ENCODE assay signal across 31 cellular contexts in genomic region chr1:6125366-6125765, GRCh38. TPM values are rescaled to one million over a fixed set of nuclear protein-coding genes. Genes with fewer than 3 reads are reported as not detected.
"Had no signal": no experiment of that assay in that cellular context is flagged by ENCODE, and none has a peak within 500 bp of the region (broad histone marks: within the 10 kb centered on the region; RNA-seq: fewer than 3 reads in every experiment).

No MANE protein-coding gene starts in this region.

- H3K27ac ChIP-seq: breast epithelium, epithelial cell of prostate, esophagus squamous epithelium, neural progenitor cell, thoracic aorta, uterus, VCaP had no signal

- ATAC-seq: activated naive CD8-positive, alpha-beta T cell treated with anti-CD3 and anti-CD28 coated beads, Interleukin-2, amount 50 U/mL, for 24 hours; left colon; natural killer cell; sciatic nerve had no signal

- H3K27me3 ChIP-seq: uterus had no signal

- H3K9ac ChIP-seq: neural progenitor cell had no signal

- H3K4me2 ChIP-seq: neural progenitor cell had no signal

- H3K4me3 ChIP-seq: breast epithelium, esophagus squamous epithelium, neural progenitor cell, thoracic aorta, uterus had no signal

- H3K9me3 ChIP-seq: breast epithelium, esophagus squamous epithelium, thoracic aorta, uterus had no signal

- H3K4me3 Mint-ChIP-seq: activated naive CD4-positive, alpha-beta T cell treated with anti-CD3 and anti-CD28 coated beads, Interleukin-2, amount 10 ng/mL, durations not matched to agents 7 days and 5 days; activated naive CD8-positive, alpha-beta T cell treated with anti-CD3 and anti-CD28 coated beads, Interleukin-2, amount 50 U/mL, for 24 hours; central memory CD8-positive, alpha-beta T cell; memory B cell; natural killer cell; stimulated activated naive CD8-positive, alpha-beta T cell treated with anti-CD3 and anti-CD28 coated beads, Interleukin-15, Interleukin-2, amounts not matched to agents 100 ng/mL and 50 ng/mL, for 24 hours; T-helper 1 cell treated with Interleukin-12 subunit alpha and Interleukin-12 subunit beta and Interleukin-4 antibody, amounts not matched to agents 30 μg/mL and 1 μg/mL, for 36 hours had no signal

- DNase-seq: activated CD4-positive, alpha-beta T cell treated with anti-CD3 and anti-CD28 coated beads for 4 hours; activated CD4-positive, alpha-beta T cell treated with anti-CD3 and anti-CD28 coated beads, Interleukin-2, amount 50 U/mL, for 4 hours; activated effector memory CD4-positive, alpha-beta T cell treated with anti-CD3 and anti-CD28 coated beads, Interleukin-2, amount 50 U/mL, for 16 hours; activated naive CD4-positive, alpha-beta T cell treated with anti-CD3 and anti-CD28 coated beads, Interleukin-2, amount 10 ng/mL, durations not matched to agents 7 days and 5 days; activated naive CD8-positive, alpha-beta T cell treated with anti-CD3 and anti-CD28 coated beads, Interleukin-2, amount 50 U/mL, for 24 hours; activated T-cell treated with anti-CD3 and anti-CD28 coated beads for 4 hours; amygdala; dermis blood vessel endothelial cell; effector CD4-positive, alpha-beta T cell; esophagus squamous epithelium; foreskin melanocyte; islet precursor cell; left colon; natural killer cell; small intestine; stimulated activated CD4-positive, alpha-beta T cell treated with anti-CD3 and anti-CD28 coated beads, Interleukin-1b, Interleukin-23, amount 100 ng/mL, for 48 hours; SW 1271; T-helper 9 cell; trophoblast cell; uterus had no signal

- H3K36me3 Mint-ChIP-seq: activated naive CD4-positive, alpha-beta T cell treated with anti-CD3 and anti-CD28 coated beads, Interleukin-2, amount 10 ng/mL, durations not matched to agents 7 days and 5 days; memory B cell; natural killer cell; neural progenitor cell had no signal

- H3K27ac Mint-ChIP-seq: activated naive CD4-positive, alpha-beta T cell treated with anti-CD3 and anti-CD28 coated beads, Interleukin-2, amount 10 ng/mL, durations not matched to agents 7 days and 5 days; activated naive CD8-positive, alpha-beta T cell treated with anti-CD3 and anti-CD28 coated beads, Interleukin-2, amount 50 U/mL, for 24 hours; memory B cell; natural killer cell; neural progenitor cell; stimulated activated naive CD8-positive, alpha-beta T cell treated with anti-CD3 and anti-CD28 coated beads, Interleukin-15, Interleukin-2, amounts not matched to agents 100 ng/mL and 50 ng/mL, for 24 hours; T-helper 1 cell treated with Interleukin-12 subunit alpha and Interleukin-12 subunit beta and Interleukin-4 antibody, amounts not matched to agents 30 μg/mL and 1 μg/mL, for 36 hours had no signal

- H3K4me1 ChIP-seq: breast epithelium, uterus had no signal

- H3K36me3 ChIP-seq: breast epithelium, esophagus squamous epithelium, neural progenitor cell, thoracic aorta, uterus had no signal

- H3K9me3 Mint-ChIP-seq: activated naive CD4-positive, alpha-beta T cell treated with anti-CD3 and anti-CD28 coated beads, Interleukin-2, amount 10 ng/mL, durations not matched to agents 7 days and 5 days; activated naive CD8-positive, alpha-beta T cell treated with anti-CD3 and anti-CD28 coated beads, Interleukin-2, amount 50 U/mL, for 24 hours; central memory CD8-positive, alpha-beta T cell; memory B cell; natural killer cell; neural progenitor cell; stimulated activated naive CD8-positive, alpha-beta T cell treated with anti-CD3 and anti-CD28 coated beads, Interleukin-15, Interleukin-2, amounts not matched to agents 100 ng/mL and 50 ng/mL, for 24 hours; T-helper 1 cell treated with Interleukin-12 subunit alpha and Interleukin-12 subunit beta and Interleukin-4 antibody, amounts not matched to agents 30 μg/mL and 1 μg/mL, for 36 hours had no signal

- H2AFZ ChIP-seq: neural progenitor cell had no signal

RNA-seq across cellular contexts. Expression of gene CHD5, which starts 54.8 kb away (rescaled TPM):
- polyA plus RNA-seq: liver had no signal
